14 cellular contexts compared by ENCODE assay signal in genomic region chr3:58429657-58430056, GRCh38. TPM values are rescaled to one million over a fixed set of nuclear protein-coding genes. Genes with fewer than 3 reads are reported as not detected.
DNase-seq lines count a peak whose midpoint lies in the region; ATAC-seq, FAIRE-seq and TF ChIP-seq lines count a peak whose summit lies in the region.
"Had no signal": no experiment of that assay in that cellular context is flagged by ENCODE, and none has a peak within 500 bp of the region (broad histone marks: within the 10 kb centered on the region; RNA-seq: fewer than 3 reads in every experiment).

No MANE protein-coding gene starts in this region.

- DNase-seq in GM03348 (ENCODE audit: low spot score): peak; percentile 18
- peak; percentile 45 for DNase-seq in GM20000 (ENCODE audit: low spot score)
- peak; percentile 29 for DNase-seq in astrocyte of the hippocampus (ENCODE audit: low read depth, low spot score)
- no peak for DNase-seq in trophoblast cell
- DNase-seq in activated CD4-positive, CD25-positive, alpha-beta regulatory T cell (lab: John Stamatoyannopoulos, UW): no peak
- DNase-seq in frontal cortex (ENCODE audit: low spot score in 2 of 2): no peak
- DNase-seq in NCI-H1436 (lab: John Stamatoyannopoulos, UW): no peak
- DNase-seq: heart right ventricle; midbrain; NCI-H1105 treated with DMSO at 0.1 percent for 48 hours; NK-92 treated with Interleukin-12 subunit alpha and Interleukin-12 subunit beta, amount 100 ng/mL, for 24 hours; retina had no signal

- peaks cover 2 to 10% of the 10 kb centered on the region in 2 experiments for H3K4me1 ChIP-seq in trophoblast cell (ENCODE audit: control insufficient read depth in 1 of 2, insufficient read depth in 2 of 2, low read length in 2 of 2)

- H3K4me3 ChIP-seq in trophoblast cell (ENCODE audit: low read depth, low read length): no peak overlapping the region
- H3K4me3 ChIP-seq: coronary artery, heart right ventricle had no signal

- TF ChIP-seq CTCF in GM20000 (IDR thresholded peaks at IDR 0.05; ENCODE audit: extremely low read depth, missing control alignments): no peak

- H2BK5ac ChIP-seq in trophoblast cell (ENCODE audit: low read depth, low read length, poor library complexity): no peak overlapping the region

- H3K4me2 ChIP-seq in trophoblast cell (ENCODE audit: low read length): no peak overlapping the region

- no peak overlapping the region for H3K18ac ChIP-seq in trophoblast cell (ENCODE audit: low read length)

- WGBS in trophoblast cell (ENCODE audit: extremely low coverage, insufficient coverage, insufficient read length): no CpG with 5 or more reads among the region's 1 CpG

- H4K12ac ChIP-seq in trophoblast cell (ENCODE audit: low read depth, low read length): no peak overlapping the region

- peak; percentile 55 for ATAC-seq in HG03025 (IDR thresholded peaks at IDR 0.05; ENCODE audit: low FRiP score, unreplicated experiment)
- ATAC-seq: heart right ventricle had no signal

- no peaks in the 10 kb centered on the region for H3K27me3 ChIP-seq in trophoblast cell (ENCODE audit: insufficient read depth, low read length)
- H3K27me3 ChIP-seq: heart right ventricle had no signal

- no peak overlapping the region for H4K91ac ChIP-seq in trophoblast cell (ENCODE audit: low read depth, low read length)

- H3K79me1 ChIP-seq in trophoblast cell (ENCODE audit: low read length): peaks cover 10% of the 10 kb centered on the region

- no peak overlapping the region for H4K8ac ChIP-seq in trophoblast cell (ENCODE audit: low read depth, low read length)

- H3K4ac ChIP-seq in trophoblast cell (ENCODE audit: low read depth, low read length): no peak overlapping the region

- no peak overlapping the region for H2BK12ac ChIP-seq in trophoblast cell (ENCODE audit: low read length)

- H3K23ac ChIP-seq in trophoblast cell (ENCODE audit: low read length): no peak overlapping the region

- no peaks in the 10 kb centered on the region for H3K9me3 ChIP-seq in trophoblast cell (ENCODE audit: insufficient read depth, low read depth, low read length)
- H3K9me3 ChIP-seq: heart right ventricle had no signal

- no peak for FAIRE-seq in frontal cortex (lab: Jason Lieb, UNC)

- no peak overlapping the region for H3K14ac ChIP-seq in trophoblast cell (ENCODE audit: low read length)

- H3K36me3 ChIP-seq in trophoblast cell (ENCODE audit: control insufficient read depth in 1 of 2, insufficient read depth in 2 of 2, low read length in 2 of 2): peaks cover 25 to 44% of the 10 kb centered on the region in 2 experiments

- H2BK120ac ChIP-seq in trophoblast cell (ENCODE audit: insufficient read depth, low read length, poor library complexity): no peak overlapping the region

- H2AFZ ChIP-seq in trophoblast cell (ENCODE audit: insufficient read depth, low read length, poor library complexity): no peak overlapping the region

- peaks cover 4% of the 10 kb centered on the region for H3K79me2 ChIP-seq in trophoblast cell (ENCODE audit: control insufficient read depth, insufficient read depth, low read length, poor library complexity)

- H3K9ac ChIP-seq in trophoblast cell (ENCODE audit: low read length): no peak overlapping the region

- no peak overlapping the region for H3K27ac ChIP-seq in trophoblast cell (ENCODE audit: low read depth, low read length)
- H3K27ac ChIP-seq: coronary artery, heart right ventricle had no signal

- H2AK5ac ChIP-seq in trophoblast cell (ENCODE audit: low read length): no peak overlapping the region

RNA-seq across cellular contexts. Expression of gene PDHB, which starts 4.0 kb away (rescaled TPM):
- polyA plus RNA-seq in trophoblast cell (2013): 72.4 and 74.4 TPM in 2 replicates
- 56.3 TPM for total RNA-seq in frontal cortex

Comparison
In these comparisons a context has a peak if more than half of its experiments do, and no peak if none do; other contexts are left out.
1. DNase-seq: peak in GM03348 (single experiment), GM20000 (single experiment) and astrocyte of the hippocampus (single experiment); none in trophoblast cell (0 of 2), activated CD4-positive, CD25-positive, alpha-beta regulatory T cell (0 of 4), frontal cortex (0 of 2) and NCI-H1436 (single experiment).